8 cellular contexts compared by ENCODE assay signal in the genomic region with DNA sequence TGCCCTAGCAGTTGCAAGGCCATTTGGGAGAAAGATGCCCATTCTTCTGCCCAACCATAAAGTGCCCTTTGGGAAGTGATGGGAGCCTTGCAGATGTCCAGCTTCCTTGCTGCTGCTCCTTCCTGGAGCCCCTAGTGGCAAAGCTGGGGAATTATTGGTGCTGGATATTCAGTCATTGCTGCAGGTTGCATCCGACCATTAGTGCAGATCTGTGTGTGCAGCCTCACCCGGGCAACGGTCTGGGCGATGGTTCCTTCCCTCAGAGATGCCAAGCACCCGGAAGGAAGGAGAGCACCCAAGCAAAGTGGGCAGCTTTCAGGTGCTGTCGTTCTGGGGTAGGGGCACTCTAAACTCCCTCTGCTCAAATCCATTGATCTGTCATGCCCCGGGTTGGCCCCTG.
A peak's percentile ranks its signal among the peaks of the same experiment; 100 is the strongest.
DNase-seq lines count a peak whose midpoint lies in the region; ATAC-seq and TF ChIP-seq lines count a peak whose summit lies in the region.

No MANE protein-coding gene starts in this region.

- H3K4me3 ChIP-seq in MG63 (no peak overlapping the region), ascending aorta (no peak overlapping the region)
- H3K4me3 ChIP-seq in CD8-positive, alpha-beta T cell (ENCODE audit: low read depth, low read length) = no peak overlapping the region

- H3K36me3 ChIP-seq in MG63 (no peaks in the 10 kb centered on the region), ascending aorta (no peaks in the 10 kb centered on the region)
- no peaks in the 10 kb centered on the region for H3K36me3 ChIP-seq in CD8-positive, alpha-beta T cell (ENCODE audit: insufficient read depth, low read length)

- H3K27ac ChIP-seq in ascending aorta = no peak overlapping the region
- no peak overlapping the region for H3K27ac ChIP-seq in CD8-positive, alpha-beta T cell (ENCODE audit: low read depth, low read length)

- CTCF ChIA-PET in T-cell (lab: Charles Lee) = no interaction called here
- CTCF ChIA-PET in CD8-positive, alpha-beta T cell (lab: Charles Lee) = interaction anchor here (1.8 kb wide), 1 partner anchor 14 kb away, joined by 6 read pairs; no protein-coding TSS in a partner anchor

- POLR2A ChIA-PET in T-cell (lab: Charles Lee) = no interaction called here
- POLR2A ChIA-PET in CD8-positive, alpha-beta T cell (lab: Charles Lee) = no interaction called here

- ATAC-seq in T-cell (replicated peaks in 1 of 4) = no peak
- no peak for ATAC-seq in CD8-positive, alpha-beta T cell

- no peaks in the 10 kb centered on the region for H3K4me1 Mint-ChIP-seq in activated naive CD8-positive, alpha-beta T cell treated with anti-CD3 and anti-CD28 coated beads for 36 hours
- H3K4me1 Mint-ChIP-seq in T-cell = peaks cover 0 to 2% (median 0%) of the 10 kb centered on the region in 3 donors
- no peaks in the 10 kb centered on the region for H3K4me1 Mint-ChIP-seq in CD8-positive, alpha-beta T cell (ENCODE audit: low read depth)

- peaks cover 8 to 11% of the 10 kb centered on the region in 2 donors for H3K4me1 ChIP-seq in ascending aorta
- no peaks in the 10 kb centered on the region for H3K4me1 ChIP-seq in CD8-positive, alpha-beta T cell (ENCODE audit: insufficient read depth, low read length)

- H3K36me3 Mint-ChIP-seq in activated naive CD8-positive, alpha-beta T cell treated with anti-CD3 and anti-CD28 coated beads for 36 hours = no peaks in the 10 kb centered on the region
- H3K36me3 Mint-ChIP-seq in T-cell = no peaks in the 10 kb centered on the region
- H3K36me3 Mint-ChIP-seq in CD8-positive, alpha-beta T cell = no peaks in the 10 kb centered on the region

- no peak overlapping the region for H3K27ac Mint-ChIP-seq in activated naive CD8-positive, alpha-beta T cell treated with anti-CD3 and anti-CD28 coated beads for 36 hours
- H3K27ac Mint-ChIP-seq in T-cell = no peak overlapping the region
- H3K27ac Mint-ChIP-seq in CD8-positive, alpha-beta T cell = no peak overlapping the region

- peak; percentile 63 for DNase-seq in GM10266 (ENCODE audit: extremely low spot score)
- DNase-seq in MG63 = peak; percentile 35
- no peak for DNase-seq in ascending aorta (ENCODE audit: low spot score in 2 of 2)
- DNase-seq in inferior parietal cortex (ENCODE audit: extremely low spot score) = peak; percentile 38
- no peak for DNase-seq in activated naive CD8-positive, alpha-beta T cell treated with anti-CD3 and anti-CD28 coated beads for 36 hours
- no peak for DNase-seq in T-cell
- no peak for DNase-seq in CD8-positive, alpha-beta T cell
- no peak for DNase-seq in T-helper 9 cell

- peak; percentile 47 for TF ChIP-seq CTCF in GM10266 (IDR thresholded peaks at IDR 0.05; ENCODE audit: control insufficient read depth, insufficient read depth, low read depth, missing control alignments)
- peak; percentile 11 to 74 (median 62) for TF ChIP-seq CTCF in ascending aorta (IDR thresholded peaks at IDR 0.05)
- no peak for TF ChIP-seq CTCF in CD8-positive, alpha-beta T cell (IDR thresholded peaks at IDR 0.05)

- H3K9me3 ChIP-seq in MG63 = no peaks in the 10 kb centered on the region
- no peaks in the 10 kb centered on the region for H3K9me3 ChIP-seq in ascending aorta
- no peaks in the 10 kb centered on the region for H3K9me3 ChIP-seq in CD8-positive, alpha-beta T cell (ENCODE audit: low read length)

- H3K9me3 Mint-ChIP-seq in activated naive CD8-positive, alpha-beta T cell treated with anti-CD3 and anti-CD28 coated beads for 36 hours = no peaks in the 10 kb centered on the region
- no peaks in the 10 kb centered on the region for H3K9me3 Mint-ChIP-seq in T-cell
- no peaks in the 10 kb centered on the region for H3K9me3 Mint-ChIP-seq in CD8-positive, alpha-beta T cell

- intact Hi-C loops in ascending aorta (cut with DNase I) = loop anchor here (10.0 kb wide), 1 partner anchor 579 kb away; a partner anchor contains a TSS
- intact Hi-C loops in CD8-positive, alpha-beta T cell (cut with DNase I, micrococcal nuclease) = no loop called here

- no peak overlapping the region for H3K4me3 Mint-ChIP-seq in activated naive CD8-positive, alpha-beta T cell treated with anti-CD3 and anti-CD28 coated beads for 36 hours
- no peak overlapping the region for H3K4me3 Mint-ChIP-seq in T-cell
- H3K4me3 Mint-ChIP-seq in CD8-positive, alpha-beta T cell = no peak overlapping the region

- H3K27me3 Mint-ChIP-seq in activated naive CD8-positive, alpha-beta T cell treated with anti-CD3 and anti-CD28 coated beads for 36 hours = peaks cover 46% of the 10 kb centered on the region
- H3K27me3 Mint-ChIP-seq in T-cell = peaks cover 45 to 48% of the 10 kb centered on the region in 2 donors
- H3K27me3 Mint-ChIP-seq in CD8-positive, alpha-beta T cell (ENCODE audit: low read depth) = peaks cover 38% of the 10 kb centered on the region

- no peaks in the 10 kb centered on the region for H3K27me3 ChIP-seq in MG63
- H3K27me3 ChIP-seq in ascending aorta = no peaks in the 10 kb centered on the region
- no peaks in the 10 kb centered on the region for H3K27me3 ChIP-seq in CD8-positive, alpha-beta T cell (ENCODE audit: insufficient read depth, low read length)

Comparison
In these comparisons a context has a peak if more than half of its experiments do, and no peak if none do; other contexts are left out.
1. DNase-seq: peak in GM10266 (single experiment), MG63 (single experiment) and inferior parietal cortex (single experiment); none in ascending aorta (0 of 2), activated naive CD8-positive, alpha-beta T cell treated with anti-CD3 and anti-CD28 coated beads for 36 hours (single experiment), T-cell (0 of 34), CD8-positive, alpha-beta T cell (0 of 7) and T-helper 9 cell (single experiment).